Comparison of ENCODE assay signal across 1 cellular context in the genomic region with DNA sequence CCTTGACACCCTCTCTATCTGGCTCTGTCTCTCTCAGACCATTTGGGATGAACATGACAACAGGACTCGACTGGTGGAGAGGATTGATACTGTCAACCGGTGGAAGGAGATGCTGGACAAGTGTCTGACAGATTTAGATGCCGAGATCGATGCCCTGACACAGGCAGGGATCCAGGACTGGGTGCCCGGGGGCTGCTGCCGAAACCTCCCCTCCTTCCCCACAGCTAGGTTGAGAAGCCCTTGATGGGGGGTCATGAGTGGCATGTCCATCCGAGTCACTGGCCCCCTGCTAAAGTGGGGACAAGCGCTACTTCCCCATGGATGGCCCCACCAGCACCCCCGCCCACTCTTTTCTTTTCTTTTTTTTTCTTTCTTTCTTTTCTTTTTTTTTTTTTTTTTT.
TF ChIP-seq lines count a peak whose summit lies in the region.

No MANE protein-coding gene starts in this region.

TF ChIP-seq in GM23338, 12 proteins besides CTCF, POLR2A, EP300 and RAD21:
- TF ChIP-seq POLR2AphosphoS5 (IDR thresholded peaks at IDR 0.05; ENCODE audit: low read depth) (no peak), ZNF331 (CRISPR knock-in tag; IDR thresholded peaks at IDR 0.05; ENCODE audit: low read depth) (no peak), ZNF462 (CRISPR knock-in tag; IDR thresholded peaks at IDR 0.05) (no peak), REST (IDR thresholded peaks at IDR 0.05; ENCODE audit: unreplicated experiment) (no peak), STAT1 (IDR thresholded peaks at IDR 0.05; ENCODE audit: unreplicated experiment) (no peak), NANOG (IDR thresholded peaks at IDR 0.05; ENCODE audit: borderline replicate concordance) (no peak), ETS1 (IDR thresholded peaks at IDR 0.05) (no peak), EZH2phosphoT487 (IDR thresholded peaks at IDR 0.05; ENCODE audit: unreplicated experiment) (no peak), ZNF114 (CRISPR knock-in tag; IDR thresholded peaks at IDR 0.05) (no peak), CREB1 (CRISPR knock-in tag; IDR thresholded peaks at IDR 0.05; ENCODE audit: low read depth) (no peak), EZH2 (IDR thresholded peaks at IDR 0.05; ENCODE audit: low read depth, unreplicated experiment) (no peak), JUNB (IDR thresholded peaks at IDR 0.05; ENCODE audit: unreplicated experiment) (no peak)
TF ChIP-seq in GM23338: peak in this region for 0.
